ENCODE assay signal across 16 cellular contexts in the genomic region with DNA sequence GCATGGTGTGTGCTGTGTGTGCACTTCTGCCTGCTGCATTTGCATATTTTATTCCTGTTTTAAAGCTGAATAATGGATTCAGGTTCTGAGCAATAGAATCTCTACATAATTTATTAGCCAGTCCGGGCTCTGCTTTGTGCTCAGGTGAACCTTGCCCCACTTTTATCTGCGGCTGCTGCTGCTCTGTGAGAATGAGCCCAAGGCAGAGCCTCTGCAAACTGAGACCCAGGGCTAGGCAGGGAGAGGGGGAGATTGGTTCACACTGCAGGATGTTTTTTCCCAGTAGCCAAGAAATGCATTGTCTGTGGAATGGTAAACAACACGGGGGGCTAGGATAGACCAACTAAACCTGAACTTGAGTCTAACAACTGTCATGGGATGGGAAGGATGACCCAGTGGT.
DNase-seq lines count a peak whose midpoint lies in the region; ATAC-seq, FAIRE-seq and TF ChIP-seq lines count a peak whose summit lies in the region.
"Had no signal": no experiment of that assay in that cellular context is flagged by ENCODE, and none has a peak within 500 bp of the region (broad histone marks: within the 10 kb centered on the region; RNA-seq: fewer than 3 reads in every experiment).

No MANE protein-coding gene starts in this region.

- no peak for TF ChIP-seq EP300 in H1 (IDR thresholded peaks at IDR 0.05; ENCODE audit: borderline replicate concordance in 1 of 2, low read depth in 2 of 2, low read length in 2 of 2)

- H3K79me1 ChIP-seq in IMR-90 (ENCODE audit: low read depth in 1 of 2, low read length in 2 of 2), result peaks cover 0 to 2% of the 10 kb centered on the region in 2 experiments; a peak in 2 of 4 replicates
- no peaks in the 10 kb centered on the region for H3K79me1 ChIP-seq in H1 (ENCODE audit: low read depth, low read length)

- H3K9me3 ChIP-seq in Caco-2 (no peaks in the 10 kb centered on the region), IMR-90 (ENCODE audit: control insufficient read depth, insufficient read depth, low read length) (no peaks in the 10 kb centered on the region), H1 (ENCODE audit: insufficient read depth in 2 of 2, low read depth in 1 of 2, low read length in 1 of 2) (no peaks in the 10 kb centered on the region)

- TF ChIP-seq POLR2A in IMR-90 (IDR thresholded peaks at IDR 0.05; ENCODE audit: low read depth, low read length) (no peak), H1 (IDR thresholded peaks at IDR 0.05; ENCODE audit: control extremely low read depth in 1 of 2, low read depth in 2 of 2, low read length in 2 of 2) (no peak)

- H3K4me2 ChIP-seq in IMR-90 (ENCODE audit: low read depth, low read length) (no peak overlapping the region), H1 (ENCODE audit: insufficient read depth in 1 of 2, low read depth in 2 of 2, low read length in 2 of 2) (no peak overlapping the region)

- BruUV-seq in Caco-2 (replicated peaks; lab: Mats Ljungman, UMichigan) (no TSS peak), IMR-90 (replicated peaks; lab: Mats Ljungman, UMichigan) (no TSS peak)

- H3K4me1 Mint-ChIP-seq in Caco-2 (ENCODE audit: low read depth, unreplicated experiment) (peaks cover 4% of the 10 kb centered on the region), nephron progenitor cell (peaks cover 40% of the 10 kb centered on the region)
- H3K4me1 Mint-ChIP-seq: CD4-positive, alpha-beta memory T cell; IgD-negative memory B cell had no signal

- H3K23me2 ChIP-seq in H1 (ENCODE audit: low read depth, low read length), result no peaks in the 10 kb centered on the region

- H2BK12ac ChIP-seq in H1 (ENCODE audit: low read depth, low read length), result peak overlapping the region; percentile 60

- no peak overlapping the region for H3K4me3 ChIP-seq in Caco-2 (ENCODE audit: low read depth, low read length)
- no peak overlapping the region for H3K4me3 ChIP-seq in IMR-90 (ENCODE audit: insufficient read depth, low read depth, low read length)
- no peak overlapping the region for H3K4me3 ChIP-seq in H1 (ENCODE audit: extremely low read depth in 1 of 4, insufficient read depth in 2 of 4, low read depth in 3 of 4, low read length in 4 of 4)

- FAIRE-seq in H1 (lab: Jason Lieb, UNC), result no peak
- FAIRE-seq: H54 had no signal

- no peak for DNase-seq in Caco-2
- DNase-seq in IMR-90, result no peak
- no peak for DNase-seq in H1 (ENCODE audit: low read depth in 1 of 2, low spot score in 2 of 2)
- DNase-seq in nephron progenitor cell, result no peak
- DNase-seq in NCI-H774 (lab: John Stamatoyannopoulos, UW), result no peak
- DNase-seq in NCI-H187 treated with DMSO at 0.1 percent for 48 hours (lab: John Stamatoyannopoulos, UW), result no peak
- no peak for DNase-seq in stimulated activated CD4-positive, alpha-beta T cell treated with anti-CD3 and anti-CD28 coated beads, Interleukin-2, amount 100 ng/mL, for 48 hours
- DNase-seq in NCI-H1930 (lab: John Stamatoyannopoulos, UW), result no peak
- DNase-seq: CD4-positive, alpha-beta memory T cell; NCI-H1417 treated with DMSO at 0.1 percent for 48 hours; NCI-H2081; NCI-H524 treated with DMSO at 0.1 percent for 48 hours; NK-92 treated with Interleukin-12 subunit alpha and Interleukin-12 subunit beta, amount 100 ng/mL, for 24 hours; OCI-M1 had no signal

- intact Hi-C loops in Caco-2 (cut with micrococcal nuclease; ENCODE audit: unreplicated experiment) (no loop called here), IMR-90 (cut with micrococcal nuclease) (no loop called here)

- ATAC-seq in IMR-90 (ENCODE audit: low read depth), result no peak

- WGBS in IMR-90 (ENCODE audit: extremely low coverage in 2 of 2, insufficient read length in 1 of 2), 2 experiments, result 100% methylated on average over 1 of the region's 3 CpGs; no CpG with 5 or more reads in 1 of the 2 experiments
- 85% methylated on average over 3 of the region's 3 CpGs; no CpG with 5 or more reads in 1 of the 2 experiments for WGBS in H1 (ENCODE audit: extremely low coverage in 1 of 2, insufficient coverage in 1 of 2, insufficient read length in 1 of 2, insufficient replicate concordance in 2 of 2, low coverage in 1 of 2, low lambda C conversion rate in 2 of 2, missing lambda C conversion rate in 1 of 2), 2 experiments

- TF ChIP-seq CTCF in Caco-2 (IDR thresholded peaks at IDR 0.05; ENCODE audit: insufficient read depth in 1 of 2, low read depth in 1 of 2, low read length in 1 of 2, severe bottlenecking in 1 of 2, unreplicated experiment in 1 of 2) (no peak), IMR-90 (conservative IDR thresholded peaks at IDR 0.05; ENCODE audit: low read depth, low read length) (no peak), H1 (IDR thresholded peaks at IDR 0.05; ENCODE audit: control extremely low read depth in 1 of 3, insufficient read depth in 1 of 3, low read depth in 1 of 3, low read length in 3 of 3) (no peak), nephron progenitor cell (IDR thresholded peaks at IDR 0.05) (no peak)

- H2BK20ac ChIP-seq in IMR-90 (ENCODE audit: low read depth, low read length) (no peak overlapping the region), H1 (ENCODE audit: low read length) (no peak overlapping the region)

- H3K27me3 ChIP-seq in Caco-2 (replicated peaks; ENCODE audit: control insufficient read depth, insufficient read depth, low read length) (no peaks in the 10 kb centered on the region), IMR-90 (ENCODE audit: control insufficient read depth, insufficient read depth, low read length) (no peaks in the 10 kb centered on the region), H1 (replicated peaks in 1 of 4; ENCODE audit: control insufficient read depth in 3 of 4, extremely low read depth in 1 of 4, insufficient read depth in 3 of 4, low read length in 3 of 4) (no peaks in the 10 kb centered on the region)

- H3K9me3 Mint-ChIP-seq in Caco-2 (ENCODE audit: unreplicated experiment) (no peaks in the 10 kb centered on the region), nephron progenitor cell (peaks cover 32% of the 10 kb centered on the region)

- H2BK5ac ChIP-seq in IMR-90 (ENCODE audit: low read depth, low read length, poor library complexity, severe bottlenecking), result no peak overlapping the region
- H2BK5ac ChIP-seq in H1 (ENCODE audit: low read depth, low read length), result peak overlapping the region; percentile 2; the same call in 1 of the 2 replicates

- H2BK15ac ChIP-seq in IMR-90 (ENCODE audit: low read depth, low read length) (no peak overlapping the region; the same call in 2 of the 3 replicates), H1 (ENCODE audit: low read length) (0 out of 2 replicates have a peak overlapping the region, but pooled peaks have one; percentile 8)

- H3K36me3 Mint-ChIP-seq in Caco-2 (ENCODE audit: insufficient read depth, unreplicated experiment) (peaks cover 6% of the 10 kb centered on the region), nephron progenitor cell (ENCODE audit: low read depth) (peaks cover 32% of the 10 kb centered on the region)
- H3K36me3 Mint-ChIP-seq: CD4-positive, alpha-beta memory T cell; IgD-negative memory B cell had no signal

- H3K23ac ChIP-seq in IMR-90 (ENCODE audit: low read depth, low read length), result no peak overlapping the region
- no peak overlapping the region for H3K23ac ChIP-seq in H1 (ENCODE audit: insufficient read length)

- H3K4ac ChIP-seq in IMR-90 (ENCODE audit: low read depth, low read length) (no peak overlapping the region), H1 (replicated peaks; ENCODE audit: insufficient read length, low read depth, low read length) (no peak overlapping the region)

- no peak overlapping the region for H4K91ac ChIP-seq in IMR-90 (ENCODE audit: insufficient read depth, low read depth, low read length)
- no peak overlapping the region for H4K91ac ChIP-seq in H1 (replicated peaks; ENCODE audit: insufficient read length, low read length)

- no peak overlapping the region for H4K8ac ChIP-seq in IMR-90 (ENCODE audit: low read depth in 2 of 2, low read length in 2 of 2)
- no peak overlapping the region for H4K8ac ChIP-seq in H1 (ENCODE audit: extremely low read depth, insufficient read depth, low read length)

- CTCF ChIA-PET in Caco-2 (lab: Charles Lee) (no interaction called here), IMR-90 (lab: Yijun Ruan, JAX) (no interaction called here), H1 (lab: Charles Lee; ENCODE audit: partially characterized antibody) (interaction anchor here (1.2 kb wide), 1 partner anchor 13 kb away, joined by 4 read pairs; no protein-coding TSS in a partner anchor)

- in situ Hi-C loops in IMR-90 (cut with MboI; ENCODE audit: low sequenced_read_pairs), result loop anchor here (10.0 kb wide), 2 partner anchors 218 to 332 kb away; no protein-coding TSS in a partner anchor

- H3K14ac ChIP-seq in IMR-90 (replicated peaks; ENCODE audit: low read depth, low read length) (no peak overlapping the region), H1 (ENCODE audit: insufficient read length) (no peak overlapping the region)

- no peak overlapping the region for H3K27ac ChIP-seq in IMR-90 (ENCODE audit: insufficient read depth, low read length)
- no peak overlapping the region for H3K27ac ChIP-seq in H1 (ENCODE audit: low read depth, low read length)

- H3K79me2 ChIP-seq in H1 (ENCODE audit: control insufficient read depth in 1 of 2, insufficient read depth in 2 of 2, low read length in 2 of 2), result no peaks in the 10 kb centered on the region

- dilution Hi-C loops in IMR-90 (cut with HindIII; ENCODE audit: low sequenced_read_pairs, unreplicated experiment), result no loop called here

- no peaks in the 10 kb centered on the region for H3K27me3 Mint-ChIP-seq in Caco-2 (ENCODE audit: insufficient read depth, unreplicated experiment)
- peaks cover 15% of the 10 kb centered on the region for H3K27me3 Mint-ChIP-seq in nephron progenitor cell (ENCODE audit: low read depth, poor library complexity)

- H2AFZ ChIP-seq in IMR-90 (replicated peaks; ENCODE audit: low read length, poor library complexity), result no peak overlapping the region
- H2AFZ ChIP-seq in H1 (ENCODE audit: low read length), result no peak overlapping the region

- peaks cover 14% of the 10 kb centered on the region for H3K4me1 ChIP-seq in Caco-2
- H3K4me1 ChIP-seq in IMR-90 (ENCODE audit: control insufficient read depth, insufficient read depth, low read length), result peaks cover 2% of the 10 kb centered on the region; the same call in 1 of the 2 replicates
- peaks cover 0 to 7% (median 6%) of the 10 kb centered on the region in 4 experiments; a peak in 3 of 7 replicates for H3K4me1 ChIP-seq in H1 (replicated peaks in 1 of 4; ENCODE audit: control insufficient read depth in 3 of 4, insufficient read depth in 4 of 4, low read length in 3 of 4)

- H4K20me1 ChIP-seq in IMR-90 (ENCODE audit: insufficient read depth, low read length), result no peaks in the 10 kb centered on the region
- no peaks in the 10 kb centered on the region for H4K20me1 ChIP-seq in H1 (replicated peaks in 1 of 2; ENCODE audit: control insufficient read depth in 1 of 2, insufficient read depth in 2 of 2, low read length in 2 of 2)

- no peak overlapping the region for H4K5ac ChIP-seq in IMR-90 (ENCODE audit: low read depth, low read length)
- no peak overlapping the region for H4K5ac ChIP-seq in H1 (ENCODE audit: insufficient read length, low read depth, low read length)

- no peaks in the 10 kb centered on the region for H3K36me3 ChIP-seq in Caco-2 (ENCODE audit: control insufficient read depth, insufficient read depth, low read length)
- no peaks in the 10 kb centered on the region for H3K36me3 ChIP-seq in IMR-90 (ENCODE audit: control insufficient read depth, insufficient read depth, low read length)
- no peaks in the 10 kb centered on the region for H3K36me3 ChIP-seq in H1 (ENCODE audit: control insufficient read depth in 2 of 4, insufficient read depth in 4 of 4, low read length in 3 of 4)

- POLR2A ChIA-PET in Caco-2 (lab: Charles Lee), result no interaction called here
- POLR2A ChIA-PET in IMR-90 (lab: Charles Lee; ENCODE audit: unreplicated experiment), result no interaction called here
- POLR2A ChIA-PET in H1 (lab: Charles Lee; ENCODE audit: partially characterized antibody), result no interaction called here

- H2AK9ac ChIP-seq in IMR-90 (replicated peaks; ENCODE audit: low read depth, low read length, poor library complexity), result no peak overlapping the region

- H3K9ac ChIP-seq in IMR-90 (ENCODE audit: low read depth, low read length) (no peak overlapping the region), H1 (replicated peaks in 1 of 4; ENCODE audit: extremely low read depth in 1 of 4, low read depth in 3 of 4, low read length in 3 of 4) (peak overlapping the region in 1 of 4 experiments; percentile 33; a peak in 1 of 7 replicates)

- TF ChIP-seq RAD21 in IMR-90 (IDR thresholded peaks at IDR 0.05; ENCODE audit: low read length) (no peak), H1 (IDR thresholded peaks at IDR 0.05 in 1 of 2, conservative IDR thresholded peaks at IDR 0.05 in 1 of 2; ENCODE audit: low read depth in 2 of 2, low read length in 2 of 2) (no peak)

- H3K4me3 Mint-ChIP-seq in Caco-2 (ENCODE audit: unreplicated experiment) (peak overlapping the region; percentile 71), nephron progenitor cell (peak overlapping the region; percentile 31)
- H3K4me3 Mint-ChIP-seq: IgD-negative memory B cell had no signal

- H3K9me1 ChIP-seq in IMR-90 (ENCODE audit: insufficient read depth, low read length), result no peaks in the 10 kb centered on the region

- H2AK5ac ChIP-seq in IMR-90 (ENCODE audit: low read depth, low read length), result peak overlapping the region; percentile 67; the same call in 1 of the 2 replicates
- peak overlapping the region; percentile 28; the same call in 1 of the 2 replicates for H2AK5ac ChIP-seq in H1 (ENCODE audit: low read depth, low read length)

- H3K56ac ChIP-seq in IMR-90 (ENCODE audit: extremely low read depth, insufficient read depth, low read length), result no peak overlapping the region
- no peak overlapping the region for H3K56ac ChIP-seq in H1 (replicated peaks; ENCODE audit: insufficient read length, low read depth, low read length)

- H2BK120ac ChIP-seq in IMR-90 (ENCODE audit: low read depth, low read length) (no peak overlapping the region), H1 (replicated peaks; ENCODE audit: low read depth, low read length) (no peak overlapping the region)

- no peak overlapping the region for H3K18ac ChIP-seq in IMR-90 (ENCODE audit: low read depth, low read length)
- no peak overlapping the region for H3K18ac ChIP-seq in H1 (ENCODE audit: extremely low read depth, low read length)

- peak overlapping the region; percentile 90 for H3K27ac Mint-ChIP-seq in Caco-2 (ENCODE audit: unreplicated experiment)
- H3K27ac Mint-ChIP-seq in nephron progenitor cell, result no peak overlapping the region
- H3K27ac Mint-ChIP-seq: CD4-positive, alpha-beta memory T cell; IgD-negative memory B cell had no signal
